ENCODE assay signal across 1 cellular context in genomic region chr11:38460429-38460828, GRCh38.
TF ChIP-seq lines count a peak whose summit lies in the region.

No MANE protein-coding gene starts in this region.

TF ChIP-seq in IMR-90, 13 proteins besides CTCF, POLR2A, EP300 and RAD21 (continued from another document):
- no peak for TF ChIP-seq ELK1 (IDR thresholded peaks at IDR 0.05; ENCODE audit: borderline replicate concordance, low read depth, low read length)
